In the genomic region with DNA sequence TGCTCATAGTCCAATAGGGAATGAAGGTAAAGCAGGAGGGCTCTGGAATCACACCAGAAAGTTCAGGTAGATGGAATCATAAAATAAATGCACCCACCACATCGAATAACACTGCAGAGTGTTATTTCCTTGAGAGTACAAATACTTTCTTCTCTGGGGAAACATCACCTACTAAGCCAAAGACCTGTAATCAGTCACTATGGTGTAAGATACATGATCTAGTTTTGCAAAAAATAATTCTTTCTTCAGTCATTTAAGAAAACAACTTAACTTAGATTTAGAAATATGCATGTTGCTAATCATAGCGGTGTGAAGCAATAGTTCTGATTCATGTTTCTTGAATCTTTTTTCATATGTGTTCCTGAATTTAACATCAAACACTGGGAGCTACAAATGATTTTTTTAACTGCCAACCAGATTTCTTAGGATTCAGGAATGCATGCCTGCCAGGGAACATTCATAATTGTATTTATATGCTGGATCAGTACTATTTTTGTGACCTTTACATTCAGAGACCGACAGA, we compare ENCODE assay signal across 24 cellular contexts. TPM values are rescaled to one million over a fixed set of nuclear protein-coding genes. Genes with fewer than 3 reads are reported as not detected.
"Had no signal": no experiment of that assay in that cellular context is flagged by ENCODE, and none has a peak within 500 bp of the region (broad histone marks: within the 10 kb centered on the region; RNA-seq: fewer than 3 reads in every experiment).

No MANE protein-coding gene starts in this region.

- H3K27ac ChIP-seq: ascending aorta, brain microvascular endothelial cell, coronary artery, gastroesophageal sphincter, ovary, psoas muscle, right atrium auricular region, thyroid gland, upper lobe of right lung had no signal

- DNase-seq: activated CD4-positive, alpha-beta T cell treated with anti-CD3 and anti-CD28 coated beads for 1 hour; activated CD4-positive, alpha-beta T cell treated with anti-CD3 and anti-CD28 coated beads, Interleukin-2, amount 50 U/mL, for 1 hour; activated CD8-positive, alpha-beta T cell treated with anti-CD3 and anti-CD28 coated beads, Interleukin-2, amount 10 ng/mL, durations not matched to agents 7 days and 5 days; activated gamma-delta T cell treated with Interleukin-2 at 50 U/mL for 16 hours; activated T-cell treated with anti-CD3 and anti-CD28 coated beads, Interleukin-2, amount 50 U/mL, for 1 hour; brain microvascular endothelial cell; head of caudate nucleus; islet precursor cell; left cardiac atrium; ovary; psoas muscle; stimulated activated CD4-positive, alpha-beta T cell treated with anti-CD3 and anti-CD28 coated beads, Interleukin-12 subunit alpha, Interleukin-12 subunit beta, amount 100 ng/mL, for 4 hours; stimulated activated CD4-positive, alpha-beta T cell treated with anti-CD3 and anti-CD28 coated beads, Interleukin-4, amount 100 ng/mL, for 4 hours; stimulated activated naive CD8-positive, alpha-beta T cell treated with anti-CD3 and anti-CD28 coated beads, Interleukin-15, Interleukin-2, amounts not matched to agents 100 U/mL and 50 U/mL, for 24 hours; substantia nigra; T-helper 9 cell; thyroid gland; upper lobe of right lung had no signal

- H3K4me3 ChIP-seq: ascending aorta, coronary artery, gastroesophageal sphincter, ovary, psoas muscle, right atrium auricular region, thyroid gland, upper lobe of right lung had no signal

- H3K36me3 ChIP-seq: ascending aorta, brain microvascular endothelial cell, gastroesophageal sphincter, ovary, right atrium auricular region, thyroid gland, upper lobe of right lung had no signal

- H3K4me1 ChIP-seq: ascending aorta, gastroesophageal sphincter, psoas muscle, right atrium auricular region, thyroid gland, upper lobe of right lung had no signal

- H3K27me3 ChIP-seq: ascending aorta, brain microvascular endothelial cell, gastroesophageal sphincter, ovary, right atrium auricular region, thyroid gland had no signal

- H3K9me3 ChIP-seq: ascending aorta, gastroesophageal sphincter, ovary, psoas muscle, right atrium auricular region, thyroid gland, upper lobe of right lung had no signal

- ATAC-seq: activated CD8-positive, alpha-beta T cell treated with anti-CD3 and anti-CD28 coated beads, Interleukin-2, amount 10 ng/mL, durations not matched to agents 7 days and 5 days; gastroesophageal sphincter; natural killer cell treated with Interleukin-12 subunit alpha and Interleukin-12 subunit beta and Interleukin-15 and Interleukin-18, amount 100 ng/mL, for 72 hours; psoas muscle; stimulated activated naive CD8-positive, alpha-beta T cell treated with anti-CD3 and anti-CD28 coated beads, Interleukin-15, Interleukin-2, amounts not matched to agents 100 U/mL and 50 U/mL, for 24 hours; upper lobe of right lung had no signal

RNA-seq across cellular contexts. Expression of a gene that starts 40.2 kb away (rescaled TPM):
- total RNA-seq: activated CD8-positive, alpha-beta T cell treated with anti-CD3 and anti-CD28 coated beads, Interleukin-2, amount 10 ng/mL, durations not matched to agents 7 days and 5 days; T-helper 1 cell treated with Interleukin-12 subunit alpha and Interleukin-12 subunit beta and Interleukin-4 antibody, amounts not matched to agents 30 ng/mL and 1 ng/mL, for 36 hours had no signal
